ENCODE assay signal across 1 cellular context in genomic region chr2:37168217-37168981, GRCh38.
TF ChIP-seq lines count a peak whose summit lies in the region.

No MANE protein-coding gene starts in this region.

TF ChIP-seq in HepG2, 621 proteins besides CTCF, POLR2A, EP300 and RAD21 (continued from another document and continues in another):
- TF ChIP-seq DMTF1 (CRISPR knock-in tag; IDR thresholded peaks at IDR 0.05): no peak
- 0 out of 2 replicates have a peak, but pooled peaks have one; percentile 34 for TF ChIP-seq ZMYM3 (CRISPR knock-in tag; IDR thresholded peaks at IDR 0.05)
- TF ChIP-seq ZNF121 (CRISPR knock-in tag; IDR thresholded peaks at IDR 0.05): peak; percentile 19; the same call in 1 of the 2 replicates
- no peak for TF ChIP-seq TEAD2 (CRISPR knock-in tag; IDR thresholded peaks at IDR 0.05)
- no peak for TF ChIP-seq LCORL (IDR thresholded peaks at IDR 0.05)
- no peak for TF ChIP-seq LCORL (CRISPR knock-in tag; IDR thresholded peaks at IDR 0.05)
- TF ChIP-seq CEBPB (IDR thresholded peaks at IDR 0.05; ENCODE audit: borderline replicate concordance, low read depth, low read length): peak; percentile 67
- TF ChIP-seq CENPBD1 (CRISPR knock-in tag; IDR thresholded peaks at IDR 0.05; ENCODE audit: borderline replicate concordance, low read depth): no peak
- peak; percentile 47; the same call in 1 of the 2 replicates for TF ChIP-seq ARID5B (CRISPR knock-in tag; IDR thresholded peaks at IDR 0.05)
- no peak for TF ChIP-seq ZNF253 (CRISPR knock-in tag; IDR thresholded peaks at IDR 0.05; ENCODE audit: borderline replicate concordance)
- peak; percentile 41; the same call in 1 of the 2 replicates for TF ChIP-seq ZBTB33 (CRISPR knock-in tag; IDR thresholded peaks at IDR 0.05)
- TF ChIP-seq GTF3A (CRISPR knock-in tag; conservative IDR thresholded peaks at IDR 0.05): no peak
- no peak for TF ChIP-seq NFATC3 (CRISPR knock-in tag; IDR thresholded peaks at IDR 0.05)
- no peak for TF ChIP-seq IRF1 (CRISPR knock-in tag; IDR thresholded peaks at IDR 0.05; ENCODE audit: low read depth)
- no peak for TF ChIP-seq MZF1 (CRISPR knock-in tag; IDR thresholded peaks at IDR 0.05; ENCODE audit: borderline replicate concordance)
- TF ChIP-seq KDM5B (CRISPR knock-in tag; IDR thresholded peaks at IDR 0.05; ENCODE audit: borderline replicate concordance): no peak
- TF ChIP-seq ZNF576 (CRISPR knock-in tag; IDR thresholded peaks at IDR 0.05): no peak
- TF ChIP-seq NBN (conservative IDR thresholded peaks at IDR 0.05): no peak
- no peak for TF ChIP-seq SATB2 (CRISPR knock-in tag; IDR thresholded peaks at IDR 0.05)
- no peak for TF ChIP-seq ZNF331 (CRISPR knock-in tag; IDR thresholded peaks at IDR 0.05)
- no peak for TF ChIP-seq ZNF12 (CRISPR knock-in tag; IDR thresholded peaks at IDR 0.05)
- TF ChIP-seq ZNF274 (CRISPR knock-in tag; IDR thresholded peaks at IDR 0.05): 0 out of 2 replicates have a peak, but pooled peaks have one; percentile 42
- no peak for TF ChIP-seq ZBTB8A (CRISPR knock-in tag; IDR thresholded peaks at IDR 0.05; ENCODE audit: borderline replicate concordance, low read depth)
- TF ChIP-seq KDM3A (CRISPR knock-in tag; IDR thresholded peaks at IDR 0.05; ENCODE audit: low read depth): 0 out of 2 replicates have a peak, but pooled peaks have one; percentile 23
- no peak for TF ChIP-seq MYNN (CRISPR knock-in tag; IDR thresholded peaks at IDR 0.05; ENCODE audit: low read depth)
- no peak for TF ChIP-seq AHR (CRISPR knock-in tag; IDR thresholded peaks at IDR 0.05)
- TF ChIP-seq U2AF2 (IDR thresholded peaks at IDR 0.05; ENCODE audit: low read depth, low read length): no peak
- no peak for TF ChIP-seq ZNF629 (CRISPR knock-in tag; conservative IDR thresholded peaks at IDR 0.05)
- TF ChIP-seq ZNF720 (CRISPR knock-in tag; IDR thresholded peaks at IDR 0.05): no peak
- TF ChIP-seq GATAD2A (CRISPR knock-in tag; IDR thresholded peaks at IDR 0.05): 0 out of 2 replicates have a peak, but pooled peaks have one; percentile 25
- TF ChIP-seq ZSCAN21 (CRISPR knock-in tag; IDR thresholded peaks at IDR 0.05; ENCODE audit: borderline replicate concordance): no peak
- no peak for TF ChIP-seq PPARG (CRISPR knock-in tag; conservative IDR thresholded peaks at IDR 0.05)
- TF ChIP-seq ZNF3 (CRISPR knock-in tag; IDR thresholded peaks at IDR 0.05): 0 out of 2 replicates have a peak, but pooled peaks have one; percentile 38
- no peak for TF ChIP-seq SYNCRIP (IDR thresholded peaks at IDR 0.05; ENCODE audit: insufficient read depth, low read depth, low read length)
- TF ChIP-seq SMC3 (IDR thresholded peaks at IDR 0.05; ENCODE audit: low read length): peak; percentile 67
- no peak for TF ChIP-seq CENPX (CRISPR knock-in tag; IDR thresholded peaks at IDR 0.05)
- TF ChIP-seq RCOR2 (CRISPR knock-in tag; IDR thresholded peaks at IDR 0.05): no peak
- 0 out of 2 replicates have a peak, but pooled peaks have one; percentile 25 for TF ChIP-seq ZNF687 (CRISPR knock-in tag; IDR thresholded peaks at IDR 0.05)
- 0 out of 2 replicates have a peak, but pooled peaks have one; percentile 29 for TF ChIP-seq TARDBP (CRISPR knock-in tag; IDR thresholded peaks at IDR 0.05)
- no peak for TF ChIP-seq USF2 (IDR thresholded peaks at IDR 0.05; ENCODE audit: low read depth, low read length)
- no peak for TF ChIP-seq USF2 (CRISPR knock-in tag; IDR thresholded peaks at IDR 0.05; ENCODE audit: borderline replicate concordance)
- TF ChIP-seq ZNF775 (CRISPR knock-in tag; IDR thresholded peaks at IDR 0.05; ENCODE audit: borderline replicate concordance): no peak
- TF ChIP-seq DPF2 (CRISPR knock-in tag; IDR thresholded peaks at IDR 0.05; ENCODE audit: borderline replicate concordance, low read depth): no peak
- TF ChIP-seq GATAD1 (CRISPR knock-in tag; IDR thresholded peaks at IDR 0.05): 0 out of 2 replicates have a peak, but pooled peaks have one; percentile 20
- TF ChIP-seq ZNF652 (CRISPR knock-in tag; IDR thresholded peaks at IDR 0.05; ENCODE audit: borderline replicate concordance, low read depth): no peak
- TF ChIP-seq ZMYM4 (CRISPR knock-in tag; IDR thresholded peaks at IDR 0.05): peak; percentile 31; the same call in 1 of the 2 replicates
- no peak for TF ChIP-seq ZNF496 (CRISPR knock-in tag; IDR thresholded peaks at IDR 0.05; ENCODE audit: insufficient replicate concordance)
- no peak for TF ChIP-seq NFIC (IDR thresholded peaks at IDR 0.05; ENCODE audit: low read length)
- TF ChIP-seq NR2F2 (IDR thresholded peaks at IDR 0.05; ENCODE audit: borderline replicate concordance, low read depth): no peak
- peak; percentile 27; the same call in 1 of the 2 replicates for TF ChIP-seq SAP130 (CRISPR knock-in tag; IDR thresholded peaks at IDR 0.05; ENCODE audit: low read depth)
- no peak for TF ChIP-seq ZNF564 (CRISPR knock-in tag; IDR thresholded peaks at IDR 0.05)
- no peak for TF ChIP-seq CREM (IDR thresholded peaks at IDR 0.05)
- no peak for TF ChIP-seq CREM (CRISPR knock-in tag; IDR thresholded peaks at IDR 0.05)
- peak; percentile 16 for TF ChIP-seq ASH2L (IDR thresholded peaks at IDR 0.05; ENCODE audit: insufficient read length, low read depth, low read length)
